ENCODE assay signal across 27 cellular contexts in the genomic region with DNA sequence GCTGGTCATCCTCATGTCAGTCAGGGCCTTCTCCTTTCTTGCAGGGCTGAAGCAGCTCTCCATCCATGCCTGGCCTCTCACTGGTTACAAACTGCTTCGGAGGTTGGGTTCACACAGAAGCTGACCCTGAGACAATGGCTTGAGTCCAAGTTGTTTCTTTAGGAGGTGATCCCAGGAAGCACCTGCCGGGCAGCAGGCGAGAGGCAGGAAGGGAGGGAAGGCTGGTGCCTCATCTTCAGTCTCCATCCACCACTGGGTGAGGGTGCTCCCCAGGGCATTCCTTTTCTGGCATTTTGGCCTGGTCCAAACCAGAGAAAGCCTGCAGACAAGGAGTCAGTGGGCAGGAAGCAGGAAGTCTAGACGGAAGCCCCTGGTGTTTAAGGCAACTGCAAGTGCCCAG.
"Had no signal": no experiment of that assay in that cellular context is flagged by ENCODE, and none has a peak within 500 bp of the region (broad histone marks: within the 10 kb centered on the region; RNA-seq: fewer than 3 reads in every experiment).

No MANE protein-coding gene starts in this region.

- H3K27ac ChIP-seq: cardiac muscle cell, colonic mucosa, heart left ventricle, parathyroid adenoma, psoas muscle, right atrium auricular region, suprapubic skin, tibial artery, VCaP had no signal

- DNase-seq: activated CD4-positive, alpha-beta T cell treated with anti-CD3 and anti-CD28 coated beads for 4 hours; activated CD4-positive, alpha-beta T cell treated with anti-CD3 and anti-CD28 coated beads, Interleukin-2, amount 50 U/mL, for 4 hours; activated effector memory CD4-positive, alpha-beta T cell treated with Interleukin-2 at 50 U/mL for 16 hours; activated naive CD4-positive, alpha-beta T cell treated with Interleukin-2 at 50 U/mL for 16 hours; anterior cingulate cortex; cerebellar nuclear complex; colonic mucosa; effector memory CD8-positive, alpha-beta T cell; foreskin fibroblast; heart left ventricle; hypothalamus; immature natural killer cell; kidney; left colon; mammary epithelial cell; naive B cell; nucleus accumbens; psoas muscle; stimulated activated CD4-positive, alpha-beta T cell treated with anti-CD3 and anti-CD28 coated beads, Interleukin-2, amount 100 ng/mL, for 24 hours; stimulated activated naive CD4-positive, alpha-beta T cell; tibial artery had no signal

- H3K27me3 ChIP-seq: cardiac muscle cell, colonic mucosa, heart left ventricle, right atrium auricular region, suprapubic skin, tibial artery had no signal

- H3K4me3 ChIP-seq: cardiac muscle cell, colonic mucosa, heart left ventricle, psoas muscle, right atrium auricular region, smooth muscle cell, suprapubic skin, tibial artery had no signal
